ENCODE assay signal across 14 cellular contexts in the genomic region with DNA sequence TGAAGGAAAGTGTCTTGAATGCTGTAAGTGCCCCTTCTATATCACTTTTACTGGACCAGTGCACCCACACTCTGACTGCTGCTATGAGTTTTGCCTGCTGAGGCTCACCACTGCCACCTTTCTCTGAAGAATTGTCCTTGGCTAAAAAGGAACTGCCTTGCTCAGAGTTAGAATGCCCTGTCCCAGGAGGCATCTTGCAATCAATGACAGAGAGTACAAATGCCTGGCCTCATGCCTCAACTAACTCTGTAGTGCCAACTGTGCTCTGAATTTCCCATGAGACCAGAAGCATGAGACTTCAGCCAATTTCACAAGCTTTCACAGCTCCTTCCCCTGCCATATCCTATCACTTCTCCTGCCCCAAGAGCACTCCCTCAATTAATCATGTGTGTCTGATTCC.
DNase-seq lines count a peak whose midpoint lies in the region; ATAC-seq and TF ChIP-seq lines count a peak whose summit lies in the region.
"Had no signal": no experiment of that assay in that cellular context is flagged by ENCODE, and none has a peak within 500 bp of the region (broad histone marks: within the 10 kb centered on the region; RNA-seq: fewer than 3 reads in every experiment).

No MANE protein-coding gene starts in this region.

- ATAC-seq in right cardiac atrium (peak; percentile 93 to 97), GM21717 (IDR thresholded peaks at IDR 0.05; ENCODE audit: unreplicated experiment) (no peak), HG03342 (IDR thresholded peaks at IDR 0.05; ENCODE audit: unreplicated experiment) (no peak)
- ATAC-seq: activated naive CD4-positive, alpha-beta T cell treated with anti-CD3 and anti-CD28 coated beads, Interleukin-2, amount 50 U/mL, for 72 hours had no signal

- in situ Hi-C loops in astrocyte of the spinal cord (cut with HindIII; ENCODE audit: low sequenced_read_pairs): no loop called here

- no peak overlapping the region for H3K27ac Mint-ChIP-seq in MCF 10A (ENCODE audit: low read depth, unreplicated experiment)
- H3K27ac Mint-ChIP-seq: activated naive CD4-positive, alpha-beta T cell treated with anti-CD3 and anti-CD28 coated beads, Interleukin-2, amount 50 U/mL, for 72 hours had no signal

- no peaks in the 10 kb centered on the region for H3K36me3 Mint-ChIP-seq in MCF 10A (ENCODE audit: insufficient read depth, unreplicated experiment)
- H3K36me3 Mint-ChIP-seq: activated naive CD4-positive, alpha-beta T cell treated with anti-CD3 and anti-CD28 coated beads, Interleukin-2, amount 50 U/mL, for 72 hours had no signal

- H3K27me3 ChIP-seq in breast epithelium (no peaks in the 10 kb centered on the region), right cardiac atrium (ENCODE audit: control insufficient read depth, insufficient read depth) (no peaks in the 10 kb centered on the region), ovary (no peaks in the 10 kb centered on the region)
- H3K27me3 ChIP-seq: upper lobe of left lung had no signal

- H3K36me3 ChIP-seq in breast epithelium (no peaks in the 10 kb centered on the region), ovary (no peaks in the 10 kb centered on the region)
- H3K36me3 ChIP-seq: upper lobe of left lung had no signal

- no peak overlapping the region for H3K27ac ChIP-seq in breast epithelium
- H3K27ac ChIP-seq in right cardiac atrium (ENCODE audit: low read length): peak overlapping the region; percentile 3
- no peak overlapping the region for H3K27ac ChIP-seq in ovary
- H3K27ac ChIP-seq: RWPE1, upper lobe of left lung had no signal

- H3K4me3 Mint-ChIP-seq in MCF 10A (ENCODE audit: unreplicated experiment): no peak overlapping the region

- no peaks in the 10 kb centered on the region for H3K4me1 ChIP-seq in breast epithelium
- peaks cover 3% of the 10 kb centered on the region for H3K4me1 ChIP-seq in right cardiac atrium (ENCODE audit: control insufficient read depth, insufficient read depth, low read length)
- H3K4me1 ChIP-seq in ovary (ENCODE audit: insufficient read depth): no peaks in the 10 kb centered on the region
- H3K4me1 ChIP-seq: upper lobe of left lung had no signal

- DNase-seq in MCF 10A (ENCODE audit: unreplicated experiment) (peak; percentile 41), breast epithelium (ENCODE audit: low spot score in 2 of 2) (no peak), astrocyte of the spinal cord (ENCODE audit: low read depth, low spot score) (no peak), right cardiac atrium (peak; percentile 38 to 55 (median 53)), ovary (no peak), NCI-H1417 treated with DMSO at 0.1 percent for 48 hours (lab: John Stamatoyannopoulos, UW) (no peak)
- DNase-seq: DMS153; stimulated activated CD4-positive, alpha-beta T cell treated with anti-CD3 and anti-CD28 coated beads, Interleukin-15, amount 100 ng/mL, for 24 hours; T-helper 9 cell; upper lobe of left lung had no signal

- CTCF ChIA-PET in MCF 10A (lab: Yijun Ruan, JAX): interaction anchor here (1.0 kb wide), 1 partner anchor 10 kb away, joined by 5 read pairs; no protein-coding TSS in a partner anchor

- peaks cover 28% of the 10 kb centered on the region for H3K9me3 Mint-ChIP-seq in MCF 10A (ENCODE audit: unreplicated experiment)

- TF ChIP-seq CTCF in MCF 10A (IDR thresholded peaks at IDR 0.05; ENCODE audit: unreplicated experiment) (no peak), breast epithelium (IDR thresholded peaks at IDR 0.05) (no peak), astrocyte of the spinal cord (IDR thresholded peaks at IDR 0.05; ENCODE audit: low read depth, low read length) (peak; percentile 15), ovary (IDR thresholded peaks at IDR 0.05) (no peak)

- no peaks in the 10 kb centered on the region for H3K27me3 Mint-ChIP-seq in MCF 10A (ENCODE audit: insufficient read depth, unreplicated experiment)

- no peak for TF ChIP-seq POLR2A in breast epithelium (IDR thresholded peaks at IDR 0.05)
- TF ChIP-seq POLR2A in ovary (IDR thresholded peaks at IDR 0.05): no peak

- H3K4me3 ChIP-seq in breast epithelium (no peak overlapping the region), astrocyte of the spinal cord (ENCODE audit: low read depth, low read length) (no peak overlapping the region), right cardiac atrium (ENCODE audit: low read length) (no peak overlapping the region), ovary (no peak overlapping the region)
- H3K4me3 ChIP-seq: upper lobe of left lung had no signal

- POLR2A ChIA-PET in MCF 10A (lab: Yijun Ruan, JAX): no interaction called here

- intact Hi-C loops in MCF 10A (cut with micrococcal nuclease) (no loop called here), breast epithelium (cut with DNase I; ENCODE audit: low total_unique reads) (no loop called here), right cardiac atrium (cut with DNase I) (no loop called here), ovary (cut with DNase I) (no loop called here)

- peaks cover 0 to 18% of the 10 kb centered on the region in 2 donors for H3K9me3 ChIP-seq in breast epithelium
- H3K9me3 ChIP-seq in right cardiac atrium (ENCODE audit: control insufficient read depth, low read length): no peaks in the 10 kb centered on the region
- H3K9me3 ChIP-seq in ovary: no peaks in the 10 kb centered on the region

- TF ChIP-seq EP300 in ovary (IDR thresholded peaks at IDR 0.05): no peak

- no TSS peak for BruUV-seq in MCF 10A (replicated peaks; lab: Mats Ljungman, UMichigan)

- peaks cover 8% of the 10 kb centered on the region for H3K4me1 Mint-ChIP-seq in MCF 10A (ENCODE audit: insufficient read depth, unreplicated experiment)

Comparison
In these comparisons a context has a peak if more than half of its experiments do, and no peak if none do; other contexts are left out.
1. DNase-seq: peak in MCF 10A (single experiment) and right cardiac atrium (3 of 3); none in breast epithelium (0 of 2), astrocyte of the spinal cord (single experiment), ovary (0 of 5) and NCI-H1417 treated with DMSO at 0.1 percent for 48 hours (single experiment).
2. ATAC-seq: peak in right cardiac atrium (2 of 2); none in GM21717 (single experiment) and HG03342 (single experiment).